In the genomic region with DNA sequence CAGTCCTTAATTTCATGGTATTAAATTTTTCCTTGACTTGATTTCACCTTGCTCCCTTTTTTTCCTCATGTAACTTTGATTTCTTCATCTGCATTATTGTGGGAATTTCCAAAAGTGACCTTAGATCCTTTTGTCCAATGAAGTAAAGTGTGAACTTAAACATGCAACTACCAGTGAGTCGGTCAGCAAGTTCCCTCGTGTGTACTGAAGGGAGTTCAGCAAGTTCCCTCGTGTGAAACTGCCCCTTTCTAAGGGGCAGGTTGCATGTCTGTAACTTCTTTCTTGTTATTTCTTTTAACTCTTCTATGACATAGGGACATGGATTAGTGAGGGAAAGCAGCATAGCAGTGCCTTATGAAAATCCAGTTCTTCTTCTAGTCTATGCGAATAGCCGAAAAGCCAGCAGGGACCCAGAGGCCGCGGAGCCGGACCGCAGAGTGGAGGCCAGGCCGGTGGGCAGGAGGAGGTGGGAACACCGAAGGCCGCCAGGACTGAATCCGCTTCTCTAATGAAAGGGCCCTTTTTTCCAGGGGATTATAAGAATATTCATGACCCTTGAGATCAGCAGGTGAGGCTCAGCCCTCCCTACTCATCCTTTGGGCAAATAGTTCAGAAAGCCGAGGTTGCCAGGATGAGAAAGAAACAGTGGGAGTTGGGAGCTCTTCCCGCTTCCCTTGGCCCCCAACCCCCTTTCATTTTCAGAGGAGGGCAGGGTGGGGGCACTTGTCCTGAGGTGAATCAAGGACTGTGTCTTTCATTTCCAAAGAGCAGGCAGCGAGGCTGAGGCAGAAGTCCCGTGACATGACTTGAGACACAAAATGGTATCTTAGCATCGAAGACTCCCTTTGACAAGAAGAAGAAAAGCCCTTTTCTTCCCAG, we compare ENCODE assay signal across 16 cellular contexts.
A peak's percentile ranks its signal among the peaks of the same experiment; 100 is the strongest.
DNase-seq lines count a peak whose midpoint lies in the region; ATAC-seq, FAIRE-seq and TF ChIP-seq lines count a peak whose summit lies in the region.
"Had no signal": no experiment of that assay in that cellular context is flagged by ENCODE, and none has a peak within 500 bp of the region (broad histone marks: within the 10 kb centered on the region; RNA-seq: fewer than 3 reads in every experiment).

No MANE protein-coding gene starts in this region.

- H3K27ac ChIP-seq in HUES48 (ENCODE audit: low read depth, low read length) = peak overlapping the region; percentile 73
- peak overlapping the region; percentile 87 for H3K27ac ChIP-seq in ectodermal cell (ENCODE audit: insufficient read depth, low read depth, low read length, poor library complexity, severe bottlenecking)
- H3K27ac ChIP-seq in HepG2 (ENCODE audit: extremely low read length, insufficient read depth, low read length) = peak overlapping the region; percentile 86
- peak overlapping the region; percentile 89 for H3K27ac ChIP-seq in neuronal stem cell (replicated peaks; ENCODE audit: low read length)
- no peak overlapping the region for H3K27ac ChIP-seq in lower lobe of right lung
- no peak overlapping the region for H3K27ac ChIP-seq in RWPE1

- no peak overlapping the region for H4K8ac ChIP-seq in neuronal stem cell (ENCODE audit: low read depth, low read length)

- TF ChIP-seq CTCF in HepG2 (CRISPR knock-in tag; IDR thresholded peaks at IDR 0.05) (no peak), lower lobe of right lung (IDR thresholded peaks at IDR 0.05) (no peak), RWPE1 (conservative IDR thresholded peaks at IDR 0.05; ENCODE audit: low read depth) (no peak)

- H2BK5ac ChIP-seq in neuronal stem cell (ENCODE audit: low read length) = no peak overlapping the region

- ATAC-seq in HepG2 (no peak), GM18870 (IDR thresholded peaks at IDR 0.05; ENCODE audit: unreplicated experiment) (no peak), lower lobe of right lung (no peak)

- H3K79me1 ChIP-seq in neuronal stem cell (ENCODE audit: low read depth, low read length) = no peaks in the 10 kb centered on the region

- no peak for TF ChIP-seq EP300 in HepG2 (IDR thresholded peaks at IDR 0.05; ENCODE audit: low read depth in 2 of 2, low read length in 2 of 2)
- no peak for TF ChIP-seq EP300 in HepG2 (CRISPR knock-in tag; IDR thresholded peaks at IDR 0.05; ENCODE audit: borderline replicate concordance)

- peak; percentile 32 for FAIRE-seq in HepG2 (lab: Jason Lieb, UNC)
- FAIRE-seq: H54 had no signal

- H3K36me3 ChIP-seq in HUES48 (ENCODE audit: control insufficient read depth, insufficient read depth, low read length) (no peaks in the 10 kb centered on the region), ectodermal cell (ENCODE audit: control insufficient read depth, insufficient read depth, low read length) (no peaks in the 10 kb centered on the region), HepG2 (replicated peaks in 1 of 2; ENCODE audit: control insufficient read depth in 1 of 2, insufficient read depth in 2 of 2, low read length in 2 of 2) (no peaks in the 10 kb centered on the region), neuronal stem cell (replicated peaks in 1 of 2; ENCODE audit: control insufficient read depth in 2 of 2, insufficient read depth in 2 of 2, low read length in 2 of 2) (no peaks in the 10 kb centered on the region), lower lobe of right lung (no peaks in the 10 kb centered on the region)

- H3K4me1 ChIP-seq in HUES48 (ENCODE audit: control insufficient read depth, insufficient read depth, low read length) (peaks cover 4% of the 10 kb centered on the region; the same call in 1 of the 2 replicates), ectodermal cell (ENCODE audit: control insufficient read depth, insufficient read depth, low read length) (peaks cover 23% of the 10 kb centered on the region), HepG2 (ENCODE audit: insufficient read depth, low read length) (peaks cover 54% of the 10 kb centered on the region), neuronal stem cell (ENCODE audit: control insufficient read depth in 2 of 2, insufficient read depth in 1 of 2, low read depth in 1 of 2, low read length in 2 of 2) (peaks cover 23 to 33% of the 10 kb centered on the region in 2 donors), lower lobe of right lung (no peaks in the 10 kb centered on the region)

- POLR2A ChIA-PET in HepG2 (lab: Yijun Ruan, JAX) (interaction anchor here (0.8 to 2.8 kb wide), 5 partner anchors 19 to 607 kb away, joined by 3 to 61 read pairs (median 3); no protein-coding TSS in a partner anchor), RWPE1 (lab: Yijun Ruan, JAX; ENCODE audit: low non-redundant PET) (no interaction called here)

- H2AFZ ChIP-seq in HepG2 (ENCODE audit: low read length) = no peak overlapping the region
- no peak overlapping the region for H2AFZ ChIP-seq in neuronal stem cell (ENCODE audit: low read length)

- H3K4me3 ChIP-seq in HUES48 (ENCODE audit: low read depth, low read length) = no peak overlapping the region
- H3K4me3 ChIP-seq in ectodermal cell (ENCODE audit: insufficient read depth, low read depth, low read length) = no peak overlapping the region
- H3K4me3 ChIP-seq in HepG2 (replicated peaks in 1 of 3; ENCODE audit: insufficient read depth in 1 of 3, low read depth in 2 of 3, low read length in 3 of 3) = no peak overlapping the region
- H3K4me3 ChIP-seq in neuronal stem cell (ENCODE audit: low read length in 2 of 2) = no peak overlapping the region
- H3K4me3 ChIP-seq in lower lobe of right lung = no peak overlapping the region

- H4K91ac ChIP-seq in neuronal stem cell (ENCODE audit: low read depth, low read length, poor library complexity) = no peak overlapping the region

- H3K4ac ChIP-seq in neuronal stem cell (ENCODE audit: low read length) = no peak overlapping the region

- no peaks in the 10 kb centered on the region for H3K79me2 ChIP-seq in HepG2 (ENCODE audit: insufficient read depth, low read length)

- H2BK15ac ChIP-seq in neuronal stem cell (ENCODE audit: low read length) = no peak overlapping the region

- H3K9me3 ChIP-seq in HUES48 (ENCODE audit: control insufficient read depth, insufficient read depth, low read length) (peaks cover 25% of the 10 kb centered on the region), ectodermal cell (ENCODE audit: control insufficient read depth, low read length) (no peaks in the 10 kb centered on the region), HepG2 (ENCODE audit: low read length) (peaks cover 16% of the 10 kb centered on the region), neuronal stem cell (replicated peaks in 1 of 2; ENCODE audit: control insufficient read depth in 2 of 2, insufficient read depth in 1 of 2, low read depth in 1 of 2, low read length in 2 of 2) (peaks cover 10 to 24% of the 10 kb centered on the region in 2 donors), lower lobe of right lung (peaks cover 10% of the 10 kb centered on the region)

- TF ChIP-seq RAD21 in HepG2 (CRISPR knock-in tag; IDR thresholded peaks at IDR 0.05) = no peak

- no TSS peak for BruUV-seq in HepG2 (replicated peaks; lab: Mats Ljungman, UMichigan)

- 21 to 23% methylated on average over 18 of the region's 18 CpGs for WGBS in ectodermal cell, 2 experiments
- 87% methylated on average over 15 of the region's 18 CpGs for WGBS in HepG2 (ENCODE audit: low lambda C conversion rate)
- no CpG with 5 or more reads among the region's 18 CpGs for WGBS in neuronal stem cell (ENCODE audit: extremely low coverage in 2 of 2, insufficient read length in 2 of 2, insufficient replicate concordance in 1 of 2), 2 donors

- H3K27me3 ChIP-seq in HUES48 (ENCODE audit: control insufficient read depth, insufficient read depth, low read length) (no peaks in the 10 kb centered on the region), ectodermal cell (ENCODE audit: control insufficient read depth, insufficient read depth, low read length, poor library complexity, severe bottlenecking) (peaks cover 59% of the 10 kb centered on the region), HepG2 (ENCODE audit: control insufficient read depth in 1 of 2, insufficient read depth in 2 of 2, low read length in 2 of 2) (no peaks in the 10 kb centered on the region), neuronal stem cell (ENCODE audit: control insufficient read depth in 3 of 3, insufficient read depth in 3 of 3, low read depth in 1 of 3, low read length in 3 of 3) (no peaks in the 10 kb centered on the region), lower lobe of right lung (ENCODE audit: low read depth) (no peaks in the 10 kb centered on the region)

- peak overlapping the region; percentile 66 for H3K4me2 ChIP-seq in HepG2 (ENCODE audit: low read depth, low read length)
- peak overlapping the region; percentile 11 for H3K4me2 ChIP-seq in neuronal stem cell (ENCODE audit: insufficient read depth, low read length, poor library complexity, severe bottlenecking)

- no peak overlapping the region for H3K14ac ChIP-seq in neuronal stem cell (ENCODE audit: low read length)

- no peak overlapping the region for H2BK120ac ChIP-seq in neuronal stem cell (ENCODE audit: low read depth, low read length)

- no peak for TF ChIP-seq POLR2A in HepG2 (IDR thresholded peaks at IDR 0.05; ENCODE audit: insufficient read depth in 1 of 2, low read depth in 2 of 2, low read length in 2 of 2)

- H4K20me1 ChIP-seq in HepG2 (ENCODE audit: insufficient read depth, low read length) = no peaks in the 10 kb centered on the region

- no peak overlapping the region for H2BK12ac ChIP-seq in neuronal stem cell (ENCODE audit: low read length)

- no peak overlapping the region for H3K23ac ChIP-seq in neuronal stem cell (ENCODE audit: low read depth, low read length, poor library complexity)

- in situ Hi-C loops in HepG2 (cut with HindIII; ENCODE audit: extremely low pct_ligation_motif_present, low pct_unique_long_range_greater_than_20kb) = no loop called here

- intact Hi-C loops in HepG2 (cut with micrococcal nuclease; ENCODE audit: unreplicated experiment) (loop anchor here (5.0 kb wide), 1 partner anchor 67 kb away; no protein-coding TSS in a partner anchor), lower lobe of right lung (cut with DNase I) (no loop called here)

- no peak overlapping the region for H3K9ac ChIP-seq in HUES48 (ENCODE audit: low read depth, low read length)
- H3K9ac ChIP-seq in HepG2 (ENCODE audit: insufficient read depth, low read depth, low read length) = peak overlapping the region; percentile 77; the same call in 1 of the 2 replicates
- no peak overlapping the region for H3K9ac ChIP-seq in neuronal stem cell (ENCODE audit: low read depth, low read length, poor library complexity)

- peak overlapping the region; percentile 9 for H3K18ac ChIP-seq in neuronal stem cell (ENCODE audit: low read length)

- CTCF ChIA-PET in HepG2 (lab: Yijun Ruan, JAX; ENCODE audit: low intra/inter-chr PET ratio, low total read pairs) (no interaction called here), RWPE1 (lab: Yijun Ruan, JAX) (no interaction called here)

- DNase-seq in HepG2 (ENCODE audit: low spot score) (no peak), neuronal stem cell (ENCODE audit: low spot score) (no peak), Ammon's horn (ENCODE audit: low spot score) (no peak), lower lobe of right lung (no peak), RWPE1 (ENCODE audit: low spot score) (no peak)
- DNase-seq: ACHN; CD4-positive, alpha-beta T cell; DND-41; GDM1; NCI-H1436 treated with DMSO at 0.1 percent for 48 hours; NCI-H2081; NCI-H524 had no signal

- H2AK5ac ChIP-seq in neuronal stem cell (ENCODE audit: low read depth, low read length) = no peak overlapping the region

Comparison
In these comparisons a context has a peak if more than half of its experiments do, and no peak if none do; other contexts are left out.
1. H3K27ac ChIP-seq: peak in HUES48 (single experiment), ectodermal cell (single experiment), HepG2 (single experiment) and neuronal stem cell (single experiment); none in lower lobe of right lung (single experiment) and RWPE1 (single experiment).